In genomic region chr17:31724026-31724425, GRCh38 we compare ENCODE assay signal across 13 cellular contexts.
DNase-seq lines count a peak whose midpoint lies in the region; FAIRE-seq and TF ChIP-seq lines count a peak whose summit lies in the region.
"Had no signal": no experiment of that assay in that cellular context is flagged by ENCODE, and none has a peak within 500 bp of the region (broad histone marks: within the 10 kb centered on the region; RNA-seq: fewer than 3 reads in every experiment).

No MANE protein-coding gene starts in this region.

- H3K4me3 ChIP-seq in AG04450 (ENCODE audit: low read depth, low read length) (no peak overlapping the region), astrocyte (ENCODE audit: insufficient read depth, low read depth, low read length) (no peak overlapping the region), OCI-LY7 (ENCODE audit: low read depth, low read length, poor library complexity, severe bottlenecking) (no peak overlapping the region)

- POLR2A ChIA-PET in AG04450 (lab: Yijun Ruan, JAX) (no interaction called here), OCI-LY7 (lab: Charles Lee) (no interaction called here)

- peak; percentile 76 for FAIRE-seq in astrocyte (lab: Jason Lieb, UNC)

- peak overlapping the region; percentile 20 for H2AFZ ChIP-seq in astrocyte (ENCODE audit: low read depth, low read length)
- H2AFZ ChIP-seq in OCI-LY7 (ENCODE audit: low read length), result no peak overlapping the region

- H3K4me1 Mint-ChIP-seq in astrocyte (ENCODE audit: low read depth, unreplicated experiment) (peaks cover 24% of the 10 kb centered on the region), mesothelial cell of epicardium (no peaks in the 10 kb centered on the region)

- no peak overlapping the region for H3K4me3 Mint-ChIP-seq in astrocyte (ENCODE audit: unreplicated experiment)
- H3K4me3 Mint-ChIP-seq in mesothelial cell of epicardium, result no peak overlapping the region
- H3K4me3 Mint-ChIP-seq: activated naive CD8-positive, alpha-beta T cell treated with anti-CD3 and anti-CD28 coated beads, Interleukin-2, amount 50 U/mL, for 24 hours had no signal

- H3K36me3 Mint-ChIP-seq in astrocyte (ENCODE audit: low read depth, unreplicated experiment), result no peaks in the 10 kb centered on the region
- H3K36me3 Mint-ChIP-seq in mesothelial cell of epicardium, result no peaks in the 10 kb centered on the region

- H3K27me3 ChIP-seq in AG04450 (ENCODE audit: control insufficient read depth, insufficient read depth, low read length), result no peaks in the 10 kb centered on the region
- no peaks in the 10 kb centered on the region for H3K27me3 ChIP-seq in astrocyte (ENCODE audit: insufficient read depth, low read length)

- H3K27ac ChIP-seq in AG04450 (ENCODE audit: low read depth, low read length) (peak overlapping the region; percentile 68), astrocyte (ENCODE audit: low read depth, low read length) (peak overlapping the region; percentile 47), OCI-LY7 (ENCODE audit: low read depth, low read length, poor library complexity, severe bottlenecking) (no peak overlapping the region)

- DNase-seq in AG04450 (ENCODE audit: low read depth, low spot score) (no peak), HT-29 (ENCODE audit: low spot score) (peak; percentile 14), astrocyte (ENCODE audit: low read depth) (peak; percentile 82), kidney tubule cell (ENCODE audit: low spot score) (peak; percentile 32), NCI-H446 (lab: John Stamatoyannopoulos, UW) (no peak), OCI-LY7 (ENCODE audit: low spot score) (no peak), mesothelial cell of epicardium (ENCODE audit: low spot score in 2 of 2, unreplicated experiment in 2 of 2) (no peak), posterior cingulate gyrus (no peak)
- DNase-seq: activated CD4-positive, alpha-beta T cell treated with anti-CD3 and anti-CD28 coated beads for 1 hour; activated naive CD8-positive, alpha-beta T cell treated with anti-CD3 and anti-CD28 coated beads, Interleukin-2, amount 50 U/mL, for 24 hours; activated T-cell treated with anti-CD3 and anti-CD28 coated beads for 4 hours; Karpas-422; NCI-H1930 had no signal

- H3K9me3 Mint-ChIP-seq in astrocyte (ENCODE audit: unreplicated experiment) (peaks cover 14% of the 10 kb centered on the region), mesothelial cell of epicardium (no peaks in the 10 kb centered on the region)
- H3K9me3 Mint-ChIP-seq: activated naive CD8-positive, alpha-beta T cell treated with anti-CD3 and anti-CD28 coated beads, Interleukin-2, amount 50 U/mL, for 24 hours had no signal

- no TSS peak for BruUV-seq in OCI-LY7 (replicated peaks; lab: Mats Ljungman, UMichigan)

- H3K79me2 ChIP-seq in astrocyte (ENCODE audit: insufficient read depth, low read length), result no peaks in the 10 kb centered on the region
- H3K79me2 ChIP-seq in OCI-LY7 (ENCODE audit: insufficient read depth, low read depth, low read length), result no peaks in the 10 kb centered on the region

- CTCF ChIA-PET in AG04450 (lab: Charles Lee) (interaction anchor here (1.0 kb wide), 1 partner anchor 119 kb away, joined by 3 read pairs; no protein-coding TSS in a partner anchor), OCI-LY7 (lab: Charles Lee; ENCODE audit: unreplicated experiment) (no interaction called here)

- H3K36me3 ChIP-seq in astrocyte (ENCODE audit: insufficient read depth, low read length) (no peaks in the 10 kb centered on the region), OCI-LY7 (ENCODE audit: insufficient read depth, low read length) (no peaks in the 10 kb centered on the region)

- H3K9me2 ChIP-seq in OCI-LY7 (ENCODE audit: insufficient read depth, low read length), result no peaks in the 10 kb centered on the region

- H4K20me1 ChIP-seq in astrocyte (ENCODE audit: insufficient read depth, low read length) (no peaks in the 10 kb centered on the region), OCI-LY7 (ENCODE audit: insufficient read depth, low read length) (no peaks in the 10 kb centered on the region)

- H3K27me3 Mint-ChIP-seq in astrocyte (ENCODE audit: low read depth, unreplicated experiment), result peaks cover 4% of the 10 kb centered on the region
- peaks cover 2% of the 10 kb centered on the region for H3K27me3 Mint-ChIP-seq in mesothelial cell of epicardium (ENCODE audit: low read depth)

- peak overlapping the region; percentile 39 for H3K4me2 ChIP-seq in astrocyte (ENCODE audit: low read length)
- no peak overlapping the region for H3K4me2 ChIP-seq in OCI-LY7 (ENCODE audit: low read length)

- H3K27ac Mint-ChIP-seq in astrocyte (ENCODE audit: unreplicated experiment) (peak overlapping the region; percentile 62), mesothelial cell of epicardium (no peak overlapping the region)
- H3K27ac Mint-ChIP-seq: activated naive CD8-positive, alpha-beta T cell treated with anti-CD3 and anti-CD28 coated beads, Interleukin-2, amount 50 U/mL, for 24 hours had no signal

- H3K4me1 ChIP-seq in astrocyte (ENCODE audit: insufficient read depth, low read length) (peaks cover 39% of the 10 kb centered on the region), OCI-LY7 (ENCODE audit: insufficient read depth, low read length, poor library complexity, severe bottlenecking) (no peaks in the 10 kb centered on the region)

- intact Hi-C loops in OCI-LY7 (cut with micrococcal nuclease; ENCODE audit: unreplicated experiment) (no loop called here), posterior cingulate gyrus (cut with DNase I) (no loop called here)

- TF ChIP-seq CTCF in AG04450 (IDR thresholded peaks at IDR 0.05; ENCODE audit: low read depth, low read length) (no peak), astrocyte (IDR thresholded peaks at IDR 0.05; ENCODE audit: insufficient read depth, low read depth, low read length) (no peak), OCI-LY7 (conservative IDR thresholded peaks at IDR 0.05; ENCODE audit: low read length) (no peak), mesothelial cell of epicardium (IDR thresholded peaks at IDR 0.05; ENCODE audit: unreplicated experiment) (no peak)

- H3K9ac ChIP-seq in astrocyte (ENCODE audit: low read length), result peak overlapping the region; percentile 29

- H3K9me3 ChIP-seq in AG04450 (ENCODE audit: control insufficient read depth, insufficient read depth, low read length) (peaks cover 3% of the 10 kb centered on the region; the same call in 1 of the 2 replicates), astrocyte (ENCODE audit: insufficient read depth, low read depth, low read length) (no peaks in the 10 kb centered on the region), OCI-LY7 (ENCODE audit: low read length) (no peaks in the 10 kb centered on the region)

Comparison
In these comparisons a context has a peak if more than half of its experiments do, and no peak if none do; other contexts are left out.
1. DNase-seq: peak in HT-29 (single experiment), astrocyte (single experiment) and kidney tubule cell (single experiment); none in AG04450 (single experiment), NCI-H446 (0 of 2), OCI-LY7 (single experiment), mesothelial cell of epicardium (0 of 2) and posterior cingulate gyrus (0 of 10).